Comparison of ENCODE assay signal across 20 cellular contexts in genomic region chr7:139769066-139769465, GRCh38. TPM values are rescaled to one million over a fixed set of nuclear protein-coding genes. Genes with fewer than 3 reads are reported as not detected.
DNase-seq lines count a peak whose midpoint lies in the region; ATAC-seq, FAIRE-seq and TF ChIP-seq lines count a peak whose summit lies in the region.
"Had no signal": no experiment of that assay in that cellular context is flagged by ENCODE, and none has a peak within 500 bp of the region (broad histone marks: within the 10 kb centered on the region; RNA-seq: fewer than 3 reads in every experiment).

No MANE protein-coding gene starts in this region.

- no peaks in the 10 kb centered on the region for H3K27me3 ChIP-seq in CD4-positive, alpha-beta memory T cell (ENCODE audit: insufficient read depth, low read length)
- no peaks in the 10 kb centered on the region for H3K27me3 ChIP-seq in GM23248 (replicated peaks; ENCODE audit: insufficient read depth)
- H3K27me3 ChIP-seq: colonic mucosa, sigmoid colon had no signal

- ATAC-seq in GM21619 (IDR thresholded peaks at IDR 0.05; ENCODE audit: unreplicated experiment): no peak

- peak overlapping the region; percentile 56 for H3K27ac ChIP-seq in CD4-positive, alpha-beta memory T cell (ENCODE audit: low read depth, low read length)
- H3K27ac ChIP-seq in GM23248: no peak overlapping the region
- H3K27ac ChIP-seq: colonic mucosa, sigmoid colon, SK-N-MC had no signal

- no peak for FAIRE-seq in GM19239 (lab: Jason Lieb, UNC)

- WGBS in GM23248 (ENCODE audit: low coverage in 1 of 2, low lambda C conversion rate in 2 of 2, missing lambda C conversion rate in 2 of 2), 2 experiments: 94 to 96% methylated on average over 7 to 10 of the region's 10 CpGs

- in situ Hi-C loops in GM23248 (cut with MboI): no loop called here

- peaks cover 67% of the 10 kb centered on the region for H3K4me1 Mint-ChIP-seq in T-helper 2 cell treated with Interferon-gamma antibody and Interleukin-4, amounts not matched to agents 5 μg/mL and 100 μg/mL, for 36 hours (ENCODE audit: low read depth)
- peaks cover 64 to 89% (median 79%) of the 10 kb centered on the region in 4 donors for H3K4me1 Mint-ChIP-seq in CD4-positive, alpha-beta memory T cell
- H3K4me1 Mint-ChIP-seq in activated naive CD8-positive, alpha-beta T cell (ENCODE audit: low read depth): peaks cover 87% of the 10 kb centered on the region
- peaks cover 40% of the 10 kb centered on the region for H3K4me1 Mint-ChIP-seq in nephron

- POLR2A ChIA-PET in CD4-positive, alpha-beta memory T cell (lab: Charles Lee; ENCODE audit: partially characterized antibody): interaction anchor here (1.9 to 3.3 kb wide), 4 partner anchors 10 to 122 kb away, joined by 9 to 63 read pairs (median 16); partner anchors contain the start of gene HIPK2

- no peaks in the 10 kb centered on the region for H3K36me3 ChIP-seq in CD4-positive, alpha-beta memory T cell (ENCODE audit: insufficient read depth, low read length)
- 0 out of 2 replicates have a peak, but pooled peaks cover 3% of the 10 kb centered on the region for H3K36me3 ChIP-seq in GM23248 (ENCODE audit: low read depth)
- H3K36me3 ChIP-seq: colonic mucosa, sigmoid colon had no signal

- H3K9me3 Mint-ChIP-seq in T-helper 2 cell treated with Interferon-gamma antibody and Interleukin-4, amounts not matched to agents 5 μg/mL and 100 μg/mL, for 36 hours: no peaks in the 10 kb centered on the region
- no peaks in the 10 kb centered on the region for H3K9me3 Mint-ChIP-seq in CD4-positive, alpha-beta memory T cell
- H3K9me3 Mint-ChIP-seq in activated naive CD8-positive, alpha-beta T cell (ENCODE audit: low read depth): no peaks in the 10 kb centered on the region
- H3K9me3 Mint-ChIP-seq in nephron: no peaks in the 10 kb centered on the region
- H3K9me3 Mint-ChIP-seq: memory B cell had no signal

- H2AFZ ChIP-seq in GM23248: no peak overlapping the region

- no peaks in the 10 kb centered on the region for H4K20me1 ChIP-seq in GM23248 (ENCODE audit: insufficient read depth)

- H3F3A ChIP-seq in GM23248 (ENCODE audit: insufficient read depth): peaks cover 30% of the 10 kb centered on the region

- peaks cover 2% of the 10 kb centered on the region for H3K27me3 Mint-ChIP-seq in T-helper 2 cell treated with Interferon-gamma antibody and Interleukin-4, amounts not matched to agents 5 μg/mL and 100 μg/mL, for 36 hours (ENCODE audit: low read depth)
- no peaks in the 10 kb centered on the region for H3K27me3 Mint-ChIP-seq in CD4-positive, alpha-beta memory T cell
- no peaks in the 10 kb centered on the region for H3K27me3 Mint-ChIP-seq in activated naive CD8-positive, alpha-beta T cell
- H3K27me3 Mint-ChIP-seq in nephron (ENCODE audit: low read depth): no peaks in the 10 kb centered on the region
- H3K27me3 Mint-ChIP-seq: memory B cell had no signal

- peaks cover 98% of the 10 kb centered on the region for H3K79me2 ChIP-seq in GM23248 (ENCODE audit: insufficient read depth)

- intact Hi-C loops in CD4-positive, alpha-beta memory T cell (cut with micrococcal nuclease): no loop called here

- no peak overlapping the region for H3K4me2 ChIP-seq in GM23248 (ENCODE audit: unreplicated experiment)

- DNase-seq in T-helper 2 cell treated with Interferon-gamma antibody and Interleukin-4, amounts not matched to agents 5 μg/mL and 100 μg/mL, for 36 hours (ENCODE audit: low spot score): no peak
- DNase-seq in T-helper 2 cell (no peak), GM19239 (ENCODE audit: insufficient read length, low spot score) (no peak), GM23248 (no peak)
- DNase-seq in CD4-positive, alpha-beta memory T cell: no peak
- DNase-seq: 8988T; anterior cingulate cortex; colonic mucosa; erythroblast; MV-4-11; NCI-H2081; NCI-H69; sigmoid colon; stimulated activated CD4-positive, alpha-beta T cell treated with anti-CD3 and anti-CD28 coated beads, Interleukin-2, amount 100 ng/mL, for 48 hours; trophoblast cell had no signal

- H3K4me1 ChIP-seq in CD4-positive, alpha-beta memory T cell (ENCODE audit: insufficient read depth, low read length): peaks cover 71% of the 10 kb centered on the region
- H3K4me1 ChIP-seq in GM23248 (ENCODE audit: insufficient read depth): peaks cover 24% of the 10 kb centered on the region
- H3K4me1 ChIP-seq: colonic mucosa had no signal

- TF ChIP-seq CTCF in nephron (IDR thresholded peaks at IDR 0.05; ENCODE audit: unreplicated experiment in 3 of 3): no peak

- peaks cover 18% of the 10 kb centered on the region for H3K36me3 Mint-ChIP-seq in T-helper 2 cell treated with Interferon-gamma antibody and Interleukin-4, amounts not matched to agents 5 μg/mL and 100 μg/mL, for 36 hours (ENCODE audit: low read depth)
- H3K36me3 Mint-ChIP-seq in CD4-positive, alpha-beta memory T cell: peaks cover 3 to 6% of the 10 kb centered on the region in 2 donors
- peaks cover 10% of the 10 kb centered on the region for H3K36me3 Mint-ChIP-seq in activated naive CD8-positive, alpha-beta T cell
- H3K36me3 Mint-ChIP-seq in nephron (ENCODE audit: low read depth): peaks cover 55% of the 10 kb centered on the region

- peak overlapping the region; percentile 57 for H3K4me3 Mint-ChIP-seq in T-helper 2 cell treated with Interferon-gamma antibody and Interleukin-4, amounts not matched to agents 5 μg/mL and 100 μg/mL, for 36 hours
- H3K4me3 Mint-ChIP-seq in CD4-positive, alpha-beta memory T cell: peak overlapping the region in 6 of 8 donors; percentile 54 to 93 (median 67)
- H3K4me3 Mint-ChIP-seq in activated naive CD8-positive, alpha-beta T cell: no peak overlapping the region
- H3K4me3 Mint-ChIP-seq in nephron: no peak overlapping the region
- H3K4me3 Mint-ChIP-seq: memory B cell had no signal

- CTCF ChIA-PET in CD4-positive, alpha-beta memory T cell (lab: Charles Lee; ENCODE audit: partially characterized antibody): interaction anchor here (1.6 to 2.5 kb wide), 4 partner anchors 8 to 121 kb away, joined by 3 to 15 read pairs (median 10); no protein-coding TSS in a partner anchor

- H3K9me3 ChIP-seq in CD4-positive, alpha-beta memory T cell (ENCODE audit: control insufficient read depth in 1 of 2, low read length in 2 of 2): no peaks in the 10 kb centered on the region
- H3K9me3 ChIP-seq in GM23248 (ENCODE audit: low read depth): no peaks in the 10 kb centered on the region
- H3K9me3 ChIP-seq: colonic mucosa, sigmoid colon had no signal

- peak overlapping the region; percentile 87 for H3K27ac Mint-ChIP-seq in T-helper 2 cell treated with Interferon-gamma antibody and Interleukin-4, amounts not matched to agents 5 μg/mL and 100 μg/mL, for 36 hours
- peak overlapping the region; percentile 84 to 91 (median 88) for H3K27ac Mint-ChIP-seq in CD4-positive, alpha-beta memory T cell
- H3K27ac Mint-ChIP-seq in activated naive CD8-positive, alpha-beta T cell: peak overlapping the region; percentile 89
- peak overlapping the region in 2 of 3 experiments; percentile 2 to 59 for H3K27ac Mint-ChIP-seq in nephron
- H3K27ac Mint-ChIP-seq: memory B cell had no signal

- no peaks in the 10 kb centered on the region for H3K9me2 ChIP-seq in GM23248 (ENCODE audit: insufficient read depth)

- H3K4me3 ChIP-seq in CD4-positive, alpha-beta memory T cell (ENCODE audit: low read length in 2 of 2): peak overlapping the region in 1 of 2 donors; percentile 17
- no peak overlapping the region for H3K4me3 ChIP-seq in GM23248
- H3K4me3 ChIP-seq: colonic mucosa, sigmoid colon, SK-N-MC had no signal

- H3K9ac ChIP-seq in GM23248: no peak overlapping the region

RNA-seq across cellular contexts. Expression of gene HIPK2, which starts 8.7 kb away (rescaled TPM):
- total RNA-seq in CD4-positive, alpha-beta memory T cell: 10 to 100 TPM; 31.2 to 34.1 TPM
- 1 to 10 TPM in 1 of 2 donors, under 1 TPM in 1; 0.87 to 4.4 TPM for polyA plus RNA-seq in CD4-positive, alpha-beta memory T cell
- total RNA-seq in GM23248 (2014; rRNA removed; shearing (Covaris generic)): 7.9 and 9.1 TPM in 2 replicates
- 4.7 and 4.9 TPM in 2 replicates for polyA plus RNA-seq in GM23248 (2016; fragmentation: Nextera tagmentation; extraction: Ambion mirVana)

RNA-seq across cellular contexts. Expression of gene TBXAS1, which starts 60.0 kb away (rescaled TPM):
- total RNA-seq in CD4-positive, alpha-beta memory T cell: 10 to 100 TPM; 16.6 to 18.0 TPM
- 10 to 100 TPM; 19.8 to 20.1 TPM for polyA plus RNA-seq in CD4-positive, alpha-beta memory T cell
- total RNA-seq in GM23248 (2014; rRNA removed; shearing (Covaris generic)): not detected in 2 replicates
- 0.49 and 2.2 TPM in 2 replicates for polyA plus RNA-seq in GM23248 (2016; fragmentation: Nextera tagmentation; extraction: Ambion mirVana)

Comparison
In these comparisons a context has a peak if more than half of its experiments do, and no peak if none do; other contexts are left out.
1. H3K27ac Mint-ChIP-seq: peak in every context shown above with its lines; median percentile 89 in activated naive CD8-positive, alpha-beta T cell; 88 in CD4-positive, alpha-beta memory T cell; 87 in T-helper 2 cell treated with Interferon-gamma antibody and Interleukin-4, amounts not matched to agents 5 μg/mL and 100 μg/mL, for 36 hours; 30 in nephron.
2. H3K4me3 Mint-ChIP-seq: peak in T-helper 2 cell treated with Interferon-gamma antibody and Interleukin-4, amounts not matched to agents 5 μg/mL and 100 μg/mL, for 36 hours (single experiment) and CD4-positive, alpha-beta memory T cell (6 of 8); none in activated naive CD8-positive, alpha-beta T cell (single experiment) and nephron (0 of 3).
3. RNA of gene TBXAS1, which starts 60.0 kb away (total RNA-seq): 16.6 to 18.0 TPM in CD4-positive, alpha-beta memory T cell; not detected in GM23248; every median in the first group is over 10 times any median in the second.